In the genomic region with DNA sequence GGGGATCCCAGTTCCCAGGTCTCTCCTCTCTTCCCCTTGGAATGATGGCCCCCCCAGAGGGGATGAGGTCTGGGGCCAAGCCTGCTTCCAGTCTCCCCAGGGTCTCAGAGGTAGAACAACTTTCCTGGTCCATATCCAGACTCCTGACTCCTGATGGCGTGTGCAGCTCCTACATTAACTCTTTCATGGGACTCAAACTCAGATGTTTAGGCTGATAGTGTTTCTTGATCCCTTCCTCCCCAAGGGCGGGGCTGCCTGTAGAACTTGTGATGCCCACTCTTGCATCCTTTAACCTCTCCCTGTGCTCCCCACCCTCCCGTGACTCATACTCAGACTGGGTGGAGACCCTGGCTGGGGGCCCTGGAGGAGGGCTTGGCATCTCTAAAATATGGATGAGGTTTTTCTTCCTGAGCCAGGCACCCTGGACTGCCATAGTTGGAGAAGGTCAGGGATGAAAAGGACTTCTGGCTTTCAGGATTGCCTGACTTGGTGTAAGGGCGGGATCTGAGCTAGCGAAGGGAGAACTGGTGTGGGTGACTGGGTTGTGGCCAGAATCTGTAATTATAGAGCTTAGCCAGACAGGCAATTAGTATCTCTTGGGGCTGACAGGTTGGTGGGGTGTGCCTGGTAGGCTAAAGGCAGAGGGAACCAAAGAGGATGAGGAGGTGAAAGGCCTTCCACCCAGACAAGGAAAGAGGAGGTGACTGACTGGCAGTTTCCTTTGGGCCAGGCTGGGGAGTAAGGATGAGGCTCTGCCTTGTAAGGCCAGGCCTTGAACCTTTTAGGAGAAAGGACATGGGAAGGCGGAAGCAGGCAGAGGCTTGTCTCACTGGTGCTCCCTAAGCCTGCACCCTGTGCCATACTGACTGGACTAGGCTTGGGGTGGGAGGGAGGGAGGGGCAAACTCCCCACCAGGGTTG, we compare ENCODE assay signal across 8 cellular contexts. TPM values are rescaled to one million over a fixed set of nuclear protein-coding genes. Genes with fewer than 3 reads are reported as not detected.
A peak's percentile ranks its signal among the peaks of the same experiment; 100 is the strongest.
DNase-seq lines count a peak whose midpoint lies in the region; ATAC-seq and TF ChIP-seq lines count a peak whose summit lies in the region.

No MANE protein-coding gene starts in this region.

- WGBS in sigmoid colon, 2 donors: 56 to 59% methylated on average over 6 of the region's 6 CpGs

- no peak for TF ChIP-seq EP300 in sigmoid colon (IDR thresholded peaks at IDR 0.05)

- no peaks in the 10 kb centered on the region for H3K27me3 ChIP-seq in sigmoid colon

- H3K36me3 ChIP-seq in sigmoid colon: peaks cover 5 to 18% (median 11%) of the 10 kb centered on the region in 4 donors

- peak overlapping the region; percentile 93 to 98 (median 96) for H3K27ac ChIP-seq in sigmoid colon

- CTCF ChIA-PET in activated CD4-positive, alpha-beta memory T cell treated with anti-CD3 and anti-CD28 coated beads for 36 hours (lab: Charles Lee): interaction anchor here (0.8 to 9.6 kb wide), 18 partner anchors 8 to 222 kb away, joined by 3 to 173 read pairs (median 4); a partner anchor contains a TSS

- H3K4me1 ChIP-seq in sigmoid colon: peaks cover 0 to 52% (median 41%) of the 10 kb centered on the region in 4 donors

- peaks cover 51% of the 10 kb centered on the region for H3K4me1 Mint-ChIP-seq in activated CD4-positive, alpha-beta memory T cell treated with anti-CD3 and anti-CD28 coated beads for 36 hours (ENCODE audit: low read depth)

- peak overlapping the region; percentile 98 for H3K4me3 Mint-ChIP-seq in activated CD4-positive, alpha-beta memory T cell treated with anti-CD3 and anti-CD28 coated beads for 36 hours

- H3K9me3 ChIP-seq in sigmoid colon: no peaks in the 10 kb centered on the region

- peaks cover 12% of the 10 kb centered on the region for H3K36me3 Mint-ChIP-seq in activated CD4-positive, alpha-beta memory T cell treated with anti-CD3 and anti-CD28 coated beads for 36 hours

- POLR2A ChIA-PET in activated CD4-positive, alpha-beta memory T cell treated with anti-CD3 and anti-CD28 coated beads for 36 hours (lab: Charles Lee): interaction anchor here (0.7 to 1.7 kb wide), 8 partner anchors 9 to 679 kb away, joined by 3 to 5 read pairs (median 3); no protein-coding TSS in a partner anchor

- peak; percentile 57 for DNase-seq in activated CD8-positive, alpha-beta memory T cell treated with anti-CD3 and anti-CD28 coated beads, Interleukin-2, amount 50 U/mL, for 48 hours
- DNase-seq in activated CD8-positive, alpha-beta memory T cell treated with anti-CD3 and anti-CD28 coated beads, Interleukin-2, amount 50 U/mL, for 4 hours: no peak
- DNase-seq in activated CD4-positive, alpha-beta memory T cell treated with anti-CD3 and anti-CD28 coated beads for 36 hours: peak; percentile 40
- peak; percentile 78 to 95 for DNase-seq in foreskin fibroblast
- peak; percentile 91 for DNase-seq in sigmoid colon
- no peak for DNase-seq in NCI-H2029 treated with DMSO at 0.1 percent for 48 hours (lab: John Stamatoyannopoulos, UW)
- DNase-seq in NCI-H1417 treated with DMSO at 0.1 percent for 48 hours (lab: John Stamatoyannopoulos, UW): no peak

- TF ChIP-seq CTCF in foreskin fibroblast (IDR thresholded peaks at IDR 0.05; ENCODE audit: low read depth, low read length) (no peak), sigmoid colon (IDR thresholded peaks at IDR 0.05) (no peak)

- intact Hi-C loops in activated CD4-positive, alpha-beta memory T cell treated with anti-CD3 and anti-CD28 coated beads for 36 hours (cut with micrococcal nuclease): loop anchor here (5.0 kb wide), 2 partner anchors 145 to 150 kb away; no protein-coding TSS in a partner anchor
- intact Hi-C loops in sigmoid colon (cut with DNase I): loop anchor here (5.0 kb wide), 2 partner anchors 110 to 230 kb away; a partner anchor contains a TSS

- H3K4me3 ChIP-seq in foreskin fibroblast (ENCODE audit: low read depth in 1 of 2, low read length in 2 of 2) (peak overlapping the region; percentile 95 to 100), sigmoid colon (peak overlapping the region; percentile 69 to 85 (median 76))

- no peak for ATAC-seq in GM19397 (IDR thresholded peaks at IDR 0.05; ENCODE audit: unreplicated experiment)

- H3K27ac Mint-ChIP-seq in activated CD4-positive, alpha-beta memory T cell treated with anti-CD3 and anti-CD28 coated beads for 36 hours: peak overlapping the region; percentile 94

- no peaks in the 10 kb centered on the region for H3K9me3 Mint-ChIP-seq in activated CD4-positive, alpha-beta memory T cell treated with anti-CD3 and anti-CD28 coated beads for 36 hours

- no peaks in the 10 kb centered on the region for H3K27me3 Mint-ChIP-seq in activated CD4-positive, alpha-beta memory T cell treated with anti-CD3 and anti-CD28 coated beads for 36 hours

- no peak for TF ChIP-seq POLR2A in sigmoid colon (IDR thresholded peaks at IDR 0.05)

RNA-seq across cellular contexts. Expression of a gene that starts 1.5 kb away (rescaled TPM):
- total RNA-seq in activated CD4-positive, alpha-beta memory T cell treated with anti-CD3 and anti-CD28 coated beads for 36 hours: 10 to 100 TPM; 58.5 to 59.9 TPM
- 10 to 100 TPM; 53.1 to 64.3 (median 56.6) TPM for total RNA-seq in sigmoid colon
- polyA plus RNA-seq in sigmoid colon: 10 to 100 TPM in 1 of 3 donors, 1 to 10 TPM in 1, under 1 TPM in 1; 0.92 to 17.7 (median 7.2) TPM

RNA-seq across cellular contexts. Expression of a gene that starts 5.9 kb away (rescaled TPM):
- total RNA-seq in activated CD4-positive, alpha-beta memory T cell treated with anti-CD3 and anti-CD28 coated beads for 36 hours: not detected
- not detected for total RNA-seq in sigmoid colon
- polyA plus RNA-seq in sigmoid colon: not detected

RNA-seq across cellular contexts. Expression of a gene that starts 54.4 kb away (rescaled TPM):
- 100 to 1,000 TPM; 168 to 169 TPM for total RNA-seq in activated CD4-positive, alpha-beta memory T cell treated with anti-CD3 and anti-CD28 coated beads for 36 hours
- 100 to 1,000 TPM; 105 to 171 (median 120) TPM for total RNA-seq in sigmoid colon
- polyA plus RNA-seq in sigmoid colon: 10 to 100 TPM; 76.3 to 95.6 (median 80.2) TPM

Comparison
In these comparisons a context has a peak if more than half of its experiments do, and no peak if none do; other contexts are left out.
1. DNase-seq: peak in activated CD8-positive, alpha-beta memory T cell treated with anti-CD3 and anti-CD28 coated beads, Interleukin-2, amount 50 U/mL, for 48 hours (single experiment), activated CD4-positive, alpha-beta memory T cell treated with anti-CD3 and anti-CD28 coated beads for 36 hours (single experiment), foreskin fibroblast (2 of 2) and sigmoid colon (single experiment); none in activated CD8-positive, alpha-beta memory T cell treated with anti-CD3 and anti-CD28 coated beads, Interleukin-2, amount 50 U/mL, for 4 hours (single experiment), NCI-H2029 treated with DMSO at 0.1 percent for 48 hours (single experiment) and NCI-H1417 treated with DMSO at 0.1 percent for 48 hours (single experiment).